In genomic region chr21:32976791-32977190, GRCh38 we compare ENCODE assay signal across 20 cellular contexts. TPM values are rescaled to one million over a fixed set of nuclear protein-coding genes. Genes with fewer than 3 reads are reported as not detected.
"Had no signal": no experiment of that assay in that cellular context is flagged by ENCODE, and none has a peak within 500 bp of the region (broad histone marks: within the 10 kb centered on the region; RNA-seq: fewer than 3 reads in every experiment).

No MANE protein-coding gene starts in this region.

- H3K4me3 ChIP-seq: coronary artery, heart left ventricle, mucosa of descending colon, pancreas, smooth muscle cell, thoracic aorta, transverse colon had no signal

- DNase-seq: effector CD8-positive, alpha-beta T cell; heart left ventricle; kidney glomerular epithelial cell; mammary epithelial cell; mucosa of descending colon; naive thymus-derived CD8-positive, alpha-beta T cell; pancreas; right cardiac atrium; stimulated activated CD4-positive, alpha-beta T cell treated with anti-CD3 and anti-CD28 coated beads, Interleukin-2, amount 100 ng/mL, for 48 hours; stimulated activated naive CD8-positive, alpha-beta T cell treated with anti-CD3 and anti-CD28 coated beads, Interleukin-15, Interleukin-2, amounts not matched to agents 100 U/mL and 50 U/mL, for 24 hours; transverse colon had no signal

- H3K4me1 ChIP-seq: pancreas, transverse colon had no signal

- ATAC-seq: heart left ventricle; left lobe of liver; mucosa of descending colon; naive thymus-derived CD8-positive, alpha-beta T cell; pancreas; right cardiac atrium; stimulated activated naive CD8-positive, alpha-beta T cell treated with anti-CD3 and anti-CD28 coated beads, Interleukin-15, Interleukin-2, amounts not matched to agents 100 U/mL and 50 U/mL, for 24 hours had no signal

- H3K9me3 ChIP-seq: heart left ventricle, mucosa of descending colon, pancreas, thoracic aorta, transverse colon had no signal

- H3K27ac ChIP-seq: coronary artery, heart left ventricle, pancreas, thoracic aorta, transverse colon had no signal

- H3K36me3 ChIP-seq: heart left ventricle, pancreas, thoracic aorta, transverse colon had no signal

- H3K4me2 ChIP-seq: smooth muscle cell had no signal

RNA-seq across cellular contexts. Expression of gene OLIG2, which starts 48.9 kb away (rescaled TPM):
- total RNA-seq: dermis microvascular lymphatic vessel endothelial cell; fibroblast of lung; glomerular endothelial cell; heart left ventricle; left lobe of liver; lower leg skin; mammary epithelial cell; mucosa of descending colon; naive thymus-derived CD8-positive, alpha-beta T cell; right cardiac atrium; smooth muscle cell; thoracic aorta; transverse colon; ureter had no signal
